22 cellular contexts compared by ENCODE assay signal in genomic region chr6:126526547-126526946, GRCh38.
"Had no signal": no experiment of that assay in that cellular context is flagged by ENCODE, and none has a peak within 500 bp of the region (broad histone marks: within the 10 kb centered on the region; RNA-seq: fewer than 3 reads in every experiment).

No MANE protein-coding gene starts in this region.

- H3K36me3 ChIP-seq: MG63, WERI-Rb-1 had no signal

- H3K9me3 ChIP-seq: MG63 had no signal

- H3K9me3 Mint-ChIP-seq: activated CD8-positive, alpha-beta T cell treated with anti-CD3 and anti-CD28 coated beads for 36 hours; activated naive CD4-positive, alpha-beta T cell treated with anti-CD3 and anti-CD28 coated beads, Interleukin-2, amount 50 U/mL, for 24 hours; T-cell had no signal

- H3K4me3 ChIP-seq: MG63, SK-N-MC had no signal

- H3K4me1 Mint-ChIP-seq: activated naive CD4-positive, alpha-beta T cell treated with anti-CD3 and anti-CD28 coated beads, Interleukin-2, amount 50 U/mL, for 24 hours; T-cell had no signal

- H3K27ac ChIP-seq: SK-N-MC, WERI-Rb-1 had no signal

- H3K27me3 Mint-ChIP-seq: activated CD8-positive, alpha-beta T cell treated with anti-CD3 and anti-CD28 coated beads for 36 hours; activated naive CD4-positive, alpha-beta T cell treated with anti-CD3 and anti-CD28 coated beads, Interleukin-2, amount 50 U/mL, for 24 hours had no signal

- H3K27me3 ChIP-seq: MG63 had no signal

- H3K4me3 Mint-ChIP-seq: activated CD8-positive, alpha-beta T cell treated with anti-CD3 and anti-CD28 coated beads for 36 hours; activated naive CD4-positive, alpha-beta T cell treated with anti-CD3 and anti-CD28 coated beads, Interleukin-2, amount 50 U/mL, for 24 hours; T-cell had no signal

- DNase-seq: activated CD4-positive, alpha-beta T cell treated with anti-CD3 and anti-CD28 coated beads for 4 hours; activated CD8-positive, alpha-beta memory T cell treated with anti-CD3 and anti-CD28 coated beads, Interleukin-2, amount 50 U/mL, for 4 hours; activated CD8-positive, alpha-beta T cell treated with anti-CD3 and anti-CD28 coated beads for 36 hours; activated effector memory CD4-positive, alpha-beta T cell treated with Interleukin-2 at 50 U/mL for 16 hours; activated naive CD4-positive, alpha-beta T cell; aorta; central memory CD4-positive, alpha-beta T cell; MG63; NCI-H1105; NCI-H1436; NCI-H187; NCI-H2081; NCI-H510A treated with DMSO at 0.1 percent for 48 hours; RPMI8226; T-cell; T-helper 2 cell; T1000; WERI-Rb-1 had no signal

- H3K36me3 Mint-ChIP-seq: activated naive CD4-positive, alpha-beta T cell treated with anti-CD3 and anti-CD28 coated beads, Interleukin-2, amount 50 U/mL, for 24 hours; T-cell had no signal

- ATAC-seq: activated CD4-positive, CD25-positive, alpha-beta regulatory T cell treated with anti-CD3 and anti-CD28 coated beads, Interleukin-2, amount 50 U/mL, for 24 hours; activated CD8-positive, alpha-beta T cell treated with anti-CD3 and anti-CD28 coated beads for 36 hours; Right ventricle myocardium inferior; T-cell had no signal

- H3K27ac Mint-ChIP-seq: activated CD8-positive, alpha-beta T cell treated with anti-CD3 and anti-CD28 coated beads for 36 hours; activated naive CD4-positive, alpha-beta T cell treated with anti-CD3 and anti-CD28 coated beads, Interleukin-2, amount 50 U/mL, for 24 hours; T-cell had no signal
